14 cellular contexts compared by ENCODE assay signal in the genomic region with DNA sequence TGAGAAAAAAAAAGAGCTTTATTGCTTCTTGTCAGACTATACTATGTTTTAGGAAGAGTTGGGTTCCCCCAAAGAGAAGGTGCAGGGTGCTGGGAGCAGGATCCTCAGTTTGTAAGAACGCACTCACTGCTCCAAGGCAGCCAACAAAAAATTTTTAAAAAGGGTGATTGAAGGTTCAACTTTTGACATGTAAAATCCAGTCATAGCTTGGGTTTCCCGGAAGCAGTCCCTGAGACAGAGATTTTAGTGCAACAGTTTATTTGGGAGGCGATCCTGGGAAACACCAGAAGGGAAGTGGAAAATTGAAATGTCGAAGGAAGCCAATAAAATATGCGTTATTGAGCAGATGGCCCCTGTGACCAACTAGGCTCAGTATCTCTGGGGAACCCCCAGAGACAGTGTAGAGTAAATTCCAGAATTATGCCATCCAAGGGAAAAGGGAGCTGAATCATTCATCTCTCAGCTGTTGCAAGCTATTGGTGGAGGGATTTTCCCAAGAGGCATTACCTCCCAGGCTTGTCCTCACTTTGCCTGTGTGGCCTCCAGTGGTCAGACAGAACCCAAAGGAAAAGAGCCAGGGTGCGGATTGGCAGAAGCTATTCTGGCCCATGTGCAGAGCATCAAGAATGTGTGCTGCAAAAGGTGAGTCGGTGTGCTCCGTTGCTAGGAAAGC.
DNase-seq lines count a peak whose midpoint lies in the region; ATAC-seq, FAIRE-seq and TF ChIP-seq lines count a peak whose summit lies in the region.
"Had no signal": no experiment of that assay in that cellular context is flagged by ENCODE, and none has a peak within 500 bp of the region (broad histone marks: within the 10 kb centered on the region; RNA-seq: fewer than 3 reads in every experiment).

No MANE protein-coding gene starts in this region.

- H4K8ac ChIP-seq in H9 (replicated peaks; ENCODE audit: insufficient read length, low read depth, low read length): no peak overlapping the region

- no peaks in the 10 kb centered on the region; a peak in 1 of 5 replicates for H3K9me3 Mint-ChIP-seq in H9
- H3K9me3 Mint-ChIP-seq: activated naive CD8-positive, alpha-beta T cell treated with anti-CD3 and anti-CD28 coated beads, Interleukin-2, amount 10 ng/mL, durations not matched to agents 7 days and 5 days had no signal

- POLR2A ChIA-PET in A549 (lab: Yijun Ruan, JAX): no interaction called here

- no peaks in the 10 kb centered on the region for H3K23me2 ChIP-seq in H9 (ENCODE audit: insufficient read length, low read depth, low read length, poor library complexity, severe bottlenecking)

- H3K27ac ChIP-seq in A549: no peak overlapping the region
- H3K27ac ChIP-seq in H9 (ENCODE audit: insufficient read length, low read depth, low read length): no peak overlapping the region
- H3K27ac ChIP-seq in right lobe of liver: peak overlapping the region; percentile 77 to 84 (median 78)
- H3K27ac ChIP-seq: suprapubic skin had no signal

- H3K4me1 Mint-ChIP-seq in H9: peaks cover 6 to 8% of the 10 kb centered on the region in 2 experiments
- H3K4me1 Mint-ChIP-seq: activated naive CD8-positive, alpha-beta T cell treated with anti-CD3 and anti-CD28 coated beads, Interleukin-2, amount 10 ng/mL, durations not matched to agents 7 days and 5 days had no signal

- H3K4me2 ChIP-seq in A549 (no peak overlapping the region), H9 (ENCODE audit: insufficient read depth, insufficient read length, low read length) (no peak overlapping the region)

- no peak overlapping the region for H3T11ph ChIP-seq in H9 (ENCODE audit: low read length)

- no peak overlapping the region for H3K4me3 ChIP-seq in A549
- no peak overlapping the region for H3K4me3 ChIP-seq in choroid plexus epithelial cell (ENCODE audit: low read depth, low read length)
- H3K4me3 ChIP-seq in right lobe of liver: peak overlapping the region; percentile 10 to 40 (median 35)
- H3K4me3 ChIP-seq: suprapubic skin had no signal

- H2AK5ac ChIP-seq in H9 (ENCODE audit: insufficient read length, low read length): no peak overlapping the region

- no peak overlapping the region for H4K5ac ChIP-seq in H9 (ENCODE audit: insufficient read length, low read depth, low read length)

- no peaks in the 10 kb centered on the region for H3K36me3 Mint-ChIP-seq in H9 (ENCODE audit: insufficient read depth in 1 of 3, low read depth in 3 of 3)
- H3K36me3 Mint-ChIP-seq: activated naive CD8-positive, alpha-beta T cell treated with anti-CD3 and anti-CD28 coated beads, Interleukin-2, amount 10 ng/mL, durations not matched to agents 7 days and 5 days had no signal

- no peak overlapping the region for H2BK120ac ChIP-seq in H9 (ENCODE audit: low read depth, low read length, poor library complexity, severe bottlenecking)

- no peaks in the 10 kb centered on the region for H3K27me3 Mint-ChIP-seq in H9 (ENCODE audit: low read depth)
- H3K27me3 Mint-ChIP-seq: activated naive CD8-positive, alpha-beta T cell treated with anti-CD3 and anti-CD28 coated beads, Interleukin-2, amount 10 ng/mL, durations not matched to agents 7 days and 5 days had no signal

- no peak overlapping the region for H3K14ac ChIP-seq in H9 (ENCODE audit: insufficient read depth, low read length)

- 49% methylated on average over 8 of the region's 8 CpGs for WGBS in A549 (ENCODE audit: missing lambda C conversion rate)
- no CpG with 5 or more reads among the region's 8 CpGs for WGBS in H9 (ENCODE audit: extremely low coverage, insufficient read length, low lambda C conversion rate)
- 14% methylated on average over 8 of the region's 8 CpGs for WGBS in right lobe of liver (ENCODE audit: insufficient coverage, low coverage, low lambda C conversion rate, missing lambda C conversion rate)

- intact Hi-C loops in right lobe of liver (cut with DNase I) (no loop called here), head of caudate nucleus (cut with DNase I) (no loop called here)

- H3K9me3 ChIP-seq in A549 (0 out of 3 replicates have a peak, but pooled peaks cover 3% of the 10 kb centered on the region), H9 (ENCODE audit: control insufficient read depth, low read depth, low read length) (no peaks in the 10 kb centered on the region), right lobe of liver (no peaks in the 10 kb centered on the region)
- H3K9me3 ChIP-seq: suprapubic skin had no signal

- H3K4me3 Mint-ChIP-seq in H9: no peak overlapping the region
- H3K4me3 Mint-ChIP-seq: activated naive CD8-positive, alpha-beta T cell treated with anti-CD3 and anti-CD28 coated beads, Interleukin-2, amount 10 ng/mL, durations not matched to agents 7 days and 5 days had no signal

- H4K20me1 ChIP-seq in H9 (ENCODE audit: control insufficient read depth, insufficient read depth, insufficient read length): no peaks in the 10 kb centered on the region

- no peak overlapping the region for H3K4ac ChIP-seq in H9 (ENCODE audit: low read depth, low read length)

- FAIRE-seq in A549 (lab: Jason Lieb, UNC): no peak

- no peaks in the 10 kb centered on the region for H3K79me1 ChIP-seq in H9 (ENCODE audit: insufficient read depth, low read depth, low read length, poor library complexity, severe bottlenecking)

- TF ChIP-seq RAD21 in A549 (conservative IDR thresholded peaks at IDR 0.05 in 1 of 2, IDR thresholded peaks at IDR 0.05 in 1 of 2): no peak

- 0 out of 7 replicates have a peak overlapping the region, but pooled peaks of 2 of the 3 experiments have one; percentile 8 to 40 for H3K27ac Mint-ChIP-seq in H9

- ATAC-seq in A549 (peak; percentile 30 to 40; a peak in 4 of 6 replicates), right lobe of liver (peak; percentile 67 to 78 (median 74)), HG03159 (IDR thresholded peaks at IDR 0.05; ENCODE audit: unreplicated experiment) (no peak)
- ATAC-seq: activated CD4-positive, CD25-positive, alpha-beta regulatory T cell treated with anti-CD3 and anti-CD28 coated beads, Interleukin-2, amount 50 U/mL, for 24 hours had no signal

- TF ChIP-seq POLR2A in A549 (IDR thresholded peaks at IDR 0.05; ENCODE audit: low read length) (no peak), right lobe of liver (IDR thresholded peaks at IDR 0.05) (peak; percentile 50)

- H3K23ac ChIP-seq in H9 (ENCODE audit: insufficient read length, low read depth, low read length): no peak overlapping the region

- no peak overlapping the region for H4K91ac ChIP-seq in H9 (ENCODE audit: insufficient read length, low read depth, low read length)

- no peaks in the 10 kb centered on the region for H3K79me2 ChIP-seq in H9 (ENCODE audit: insufficient read depth, low read length)

- H2BK20ac ChIP-seq in H9 (ENCODE audit: low read depth, low read length, poor library complexity, severe bottlenecking): no peak overlapping the region

- H3K18ac ChIP-seq in H9 (ENCODE audit: insufficient read length, low read depth, low read length): no peak overlapping the region

- H3K27me3 ChIP-seq in H9 (ENCODE audit: insufficient read depth, low read length) (no peaks in the 10 kb centered on the region), right lobe of liver (no peaks in the 10 kb centered on the region)
- H3K27me3 ChIP-seq: suprapubic skin had no signal

- no peak overlapping the region for H2BK5ac ChIP-seq in H9 (ENCODE audit: insufficient read length, low read length)

- H3K4me1 ChIP-seq in A549 (no peaks in the 10 kb centered on the region), H9 (ENCODE audit: insufficient read depth, low read length) (no peaks in the 10 kb centered on the region), right lobe of liver (peaks cover 0 to 37% (median 16%) of the 10 kb centered on the region in 4 donors)
- H3K4me1 ChIP-seq: suprapubic skin had no signal

- H2BK15ac ChIP-seq in H9 (ENCODE audit: low read depth, low read length): no peak overlapping the region

- TF ChIP-seq EP300 in A549 (IDR thresholded peaks at IDR 0.05): no peak

- CTCF ChIA-PET in A549 (lab: Yijun Ruan, JAX): interaction anchor here (1.2 kb wide), 1 partner anchor 71 kb away, joined by 3 read pairs; no protein-coding TSS in a partner anchor

- H2BK12ac ChIP-seq in H9 (ENCODE audit: insufficient read length, low read depth, low read length): no peak overlapping the region

- H3K9ac ChIP-seq in H9 (ENCODE audit: extremely low read depth, insufficient read length, low read length): no peak overlapping the region

- no peak overlapping the region for H3K56ac ChIP-seq in H9 (ENCODE audit: insufficient read length, low read depth, low read length)

- no peak for TF ChIP-seq CTCF in A549 (IDR thresholded peaks at IDR 0.05)
- no peak for TF ChIP-seq CTCF in H9 (conservative IDR thresholded peaks at IDR 0.05)
- no peak for TF ChIP-seq CTCF in choroid plexus epithelial cell (conservative IDR thresholded peaks at IDR 0.05; ENCODE audit: low read depth, low read length)
- peak in 1 of 4 donors; percentile 3 for TF ChIP-seq CTCF in right lobe of liver (IDR thresholded peaks at IDR 0.05)

- no peak overlapping the region for H2AFZ ChIP-seq in H9 (ENCODE audit: low read length)

- no peaks in the 10 kb centered on the region for H3K36me3 ChIP-seq in right lobe of liver
- H3K36me3 ChIP-seq: suprapubic skin had no signal

- DNase-seq in A549 (ENCODE audit: low read depth in 1 of 2, low spot score in 1 of 2): peak in 1 of 2 experiments; percentile 10
- no peak for DNase-seq in H9
- peak; percentile 64 for DNase-seq in choroid plexus epithelial cell (ENCODE audit: low read depth)
- peak; percentile 61 to 84 (median 77) for DNase-seq in right lobe of liver
- no peak for DNase-seq in head of caudate nucleus
- no peak for DNase-seq in stimulated activated naive CD4-positive, alpha-beta T cell treated with Interleukin-2 at 50 U/mL for 16 hours (lab: John Stamatoyannopoulos, UW)
- DNase-seq in COR-L47 (lab: John Stamatoyannopoulos, UW): no peak
- DNase-seq: activated naive CD8-positive, alpha-beta T cell treated with anti-CD3 and anti-CD28 coated beads, Interleukin-2, amount 10 ng/mL, durations not matched to agents 7 days and 5 days; midbrain; NCI-H345; T-helper 1 cell had no signal

TF ChIP-seq in A549, 52 proteins besides CTCF, POLR2A, EP300 and RAD21 (continues in another document):
- TF ChIP-seq RNF2 (IDR thresholded peaks at IDR 0.05; ENCODE audit: borderline replicate concordance, low read depth) (no peak), BHLHE40 (IDR thresholded peaks at IDR 0.05; ENCODE audit: low read depth, low read length) (no peak), ZC3H11A (IDR thresholded peaks at IDR 0.05) (no peak)
- TF ChIP-seq, protein P1, sequence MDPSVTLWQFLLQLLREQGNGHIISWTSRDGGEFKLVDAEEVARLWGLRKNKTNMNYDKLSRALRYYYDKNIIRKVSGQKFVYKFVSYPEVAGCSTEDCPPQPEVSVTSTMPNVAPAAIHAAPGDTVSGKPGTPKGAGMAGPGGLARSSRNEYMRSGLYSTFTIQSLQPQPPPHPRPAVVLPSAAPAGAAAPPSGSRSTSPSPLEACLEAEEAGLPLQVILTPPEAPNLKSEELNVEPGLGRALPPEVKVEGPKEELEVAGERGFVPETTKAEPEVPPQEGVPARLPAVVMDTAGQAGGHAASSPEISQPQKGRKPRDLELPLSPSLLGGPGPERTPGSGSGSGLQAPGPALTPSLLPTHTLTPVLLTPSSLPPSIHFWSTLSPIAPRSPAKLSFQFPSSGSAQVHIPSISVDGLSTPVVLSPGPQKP (IDR thresholded peaks at IDR 0.05; ENCODE audit: low read depth, low read length): no peak

Comparison
In these comparisons a context has a peak if more than half of its experiments do, and no peak if none do; other contexts are left out.
1. DNase-seq: peak in choroid plexus epithelial cell (single experiment) and right lobe of liver (3 of 3); none in H9 (single experiment), head of caudate nucleus (0 of 42), stimulated activated naive CD4-positive, alpha-beta T cell treated with Interleukin-2 at 50 U/mL for 16 hours (single experiment) and COR-L47 (single experiment).
2. H3K27ac ChIP-seq: peak in right lobe of liver (3 of 3); none in A549 (0 of 2) and H9 (single experiment).
3. H3K4me3 ChIP-seq: peak in right lobe of liver (3 of 3); none in A549 (single experiment) and choroid plexus epithelial cell (single experiment).